Comparison of ENCODE assay signal across 9 cellular contexts in genomic region chr4:100361336-100361735, GRCh38.
"Had no signal": no experiment of that assay in that cellular context is flagged by ENCODE, and none has a peak within 500 bp of the region (broad histone marks: within the 10 kb centered on the region; RNA-seq: fewer than 3 reads in every experiment).

No MANE protein-coding gene starts in this region.

- H3K4me1 ChIP-seq: HAP-1 had no signal

- H3K9ac ChIP-seq: GM23248 had no signal

- H3K9me3 Mint-ChIP-seq: HFFc6 had no signal

- H3K4me3 Mint-ChIP-seq: HFFc6 had no signal

- DNase-seq: GM23248, GOT3, H7, HFFc6, IMR-90, KG1 had no signal

- H3K36me3 ChIP-seq: HAP-1 had no signal

- H3K4me3 ChIP-seq: GM23248, HAP-1, K562 had no signal

- H3K27ac Mint-ChIP-seq: HFFc6 had no signal

- H3K27ac ChIP-seq: GM23248 had no signal

- H2AFZ ChIP-seq: GM23248 had no signal

- H3K9me3 ChIP-seq: HAP-1 had no signal

- ATAC-seq: HCT116, K562 had no signal
